8 cellular contexts compared by ENCODE assay signal in the genomic region with DNA sequence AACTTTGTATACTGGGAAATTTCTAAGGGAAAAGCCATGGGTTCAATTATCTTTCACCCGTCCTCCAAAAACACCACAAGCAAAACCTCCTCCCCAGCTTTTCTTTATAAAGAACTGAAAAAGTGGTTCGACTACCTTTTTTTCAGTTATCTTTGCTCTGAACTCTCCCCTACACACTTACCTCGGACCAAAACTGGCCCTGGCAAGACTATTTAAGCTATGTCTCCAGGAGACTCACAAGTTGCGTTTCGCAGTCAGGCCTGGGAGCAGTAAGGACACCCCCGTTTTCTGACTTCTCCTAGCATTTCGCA. TPM values are rescaled to one million over a fixed set of nuclear protein-coding genes. Genes with fewer than 3 reads are reported as not detected.
DNase-seq lines count a peak whose midpoint lies in the region; ATAC-seq and TF ChIP-seq lines count a peak whose summit lies in the region.

No MANE protein-coding gene starts in this region.

- no peaks in the 10 kb centered on the region for H3K9me3 ChIP-seq in duodenal mucosa (ENCODE audit: control insufficient read depth in 1 of 2, low read length in 2 of 2)
- H3K9me3 ChIP-seq in neural progenitor cell (ENCODE audit: low read depth), result no peaks in the 10 kb centered on the region

- TF ChIP-seq CTCF in neural progenitor cell (IDR thresholded peaks at IDR 0.05), result no peak

- H3K27ac ChIP-seq in duodenal mucosa (ENCODE audit: low read depth, low read length) (peak overlapping the region; percentile 69), neural progenitor cell (peak overlapping the region; percentile 57)

- H3K4me1 ChIP-seq in duodenal mucosa (ENCODE audit: control insufficient read depth in 1 of 2, insufficient read depth in 2 of 2, low read length in 2 of 2), result peaks cover 6 to 17% of the 10 kb centered on the region in 2 donors
- peaks cover 18% of the 10 kb centered on the region for H3K4me1 ChIP-seq in neural progenitor cell

- H3K9me3 Mint-ChIP-seq in neural progenitor cell, result no peaks in the 10 kb centered on the region

- H3K27me3 Mint-ChIP-seq in neural progenitor cell (ENCODE audit: insufficient read depth, low read depth), result peaks cover 2% of the 10 kb centered on the region

- DNase-seq in Kasumi-1 (lab: John Stamatoyannopoulos, UW) (peak; percentile 5 to 49), neural progenitor cell (ENCODE audit: low spot score) (no peak), KG1 (lab: John Stamatoyannopoulos, UW) (no peak), NCI-H1105 (lab: John Stamatoyannopoulos, UW) (no peak), NCI-H524 (lab: John Stamatoyannopoulos, UW) (no peak)

- H3K27ac Mint-ChIP-seq in neural progenitor cell, result peak overlapping the region; percentile 35

- no peaks in the 10 kb centered on the region for H3K27me3 ChIP-seq in duodenal mucosa (ENCODE audit: control insufficient read depth in 1 of 2, insufficient read depth in 2 of 2, low read length in 2 of 2)
- H3K27me3 ChIP-seq in neural progenitor cell, result no peaks in the 10 kb centered on the region

- H4K20me1 ChIP-seq in neural progenitor cell (ENCODE audit: low read depth), result peaks cover 15% of the 10 kb centered on the region

- peaks cover 9% of the 10 kb centered on the region for H3F3A ChIP-seq in neural progenitor cell (ENCODE audit: low read depth)

- H3K9ac ChIP-seq in duodenal mucosa (ENCODE audit: low read depth in 1 of 2, low read length in 2 of 2) (peak overlapping the region; percentile 95 to 96), neural progenitor cell (peak overlapping the region; percentile 95)

- H3K4me3 ChIP-seq in duodenal mucosa (ENCODE audit: low read depth in 1 of 2, low read length in 2 of 2), result peak overlapping the region; percentile 93 to 94
- peak overlapping the region; percentile 96 for H3K4me3 ChIP-seq in neural progenitor cell

- H3K36me3 ChIP-seq in duodenal mucosa (ENCODE audit: control insufficient read depth in 1 of 2, insufficient read depth in 2 of 2, low read length in 2 of 2) (no peaks in the 10 kb centered on the region), neural progenitor cell (no peaks in the 10 kb centered on the region)

- H3K4me3 Mint-ChIP-seq in neural progenitor cell, result peak overlapping the region; percentile 100

- peak; percentile 10 for ATAC-seq in GM18868 (IDR thresholded peaks at IDR 0.05; ENCODE audit: unreplicated experiment)
- ATAC-seq in GM21526 (IDR thresholded peaks at IDR 0.05; ENCODE audit: low FRiP score, unreplicated experiment), result no peak

- peaks cover 72% of the 10 kb centered on the region for H3K79me2 ChIP-seq in neural progenitor cell (ENCODE audit: low read depth)

- H3K4me1 Mint-ChIP-seq in neural progenitor cell, result peaks cover 24% of the 10 kb centered on the region

- peak overlapping the region; percentile 77 for H3K4me2 ChIP-seq in neural progenitor cell

- no peaks in the 10 kb centered on the region for H3K36me3 Mint-ChIP-seq in neural progenitor cell

- peak overlapping the region; percentile 63 for H2AFZ ChIP-seq in neural progenitor cell (replicated peaks)

RNA-seq across cellular contexts. Expression of a gene that starts 0.6 kb away (rescaled TPM):
- total RNA-seq in neural progenitor cell (ENCODE audit: low replicate concordance), result 86.2 and 163 TPM in 2 replicates

RNA-seq across cellular contexts. Expression of a gene that starts 15.3 kb away (rescaled TPM):
- total RNA-seq in neural progenitor cell (ENCODE audit: low replicate concordance), result 19.0 and 30.1 TPM in 2 replicates

Comparison
In these comparisons a context has a peak if more than half of its experiments do, and no peak if none do; other contexts are left out.
1. DNase-seq: peak in Kasumi-1 (2 of 2); none in neural progenitor cell (single experiment), KG1 (single experiment), NCI-H1105 (single experiment) and NCI-H524 (0 of 2).